ENCODE assay signal across 25 cellular contexts in the genomic region with DNA sequence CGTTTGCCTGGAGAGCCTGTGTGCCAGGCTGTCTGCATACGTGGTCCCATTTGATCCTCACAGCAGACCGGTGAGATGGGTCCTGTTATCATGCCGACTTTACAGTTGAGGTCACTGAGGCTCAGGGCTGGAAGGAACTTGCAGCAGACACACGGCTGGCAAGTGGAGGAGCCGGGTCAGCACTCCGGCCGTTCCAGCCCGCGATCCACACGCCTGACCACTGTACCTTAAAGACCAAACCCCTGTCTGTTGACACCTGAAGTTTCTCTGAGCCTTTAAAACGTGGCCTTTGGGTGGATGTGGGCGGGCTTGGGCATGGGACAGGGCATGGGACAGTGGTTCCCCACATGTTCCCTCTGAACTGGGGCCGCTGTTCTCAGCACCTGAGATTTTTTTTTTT.
"Had no signal": no experiment of that assay in that cellular context is flagged by ENCODE, and none has a peak within 500 bp of the region (broad histone marks: within the 10 kb centered on the region; RNA-seq: fewer than 3 reads in every experiment).

No MANE protein-coding gene starts in this region.

- H3K27ac ChIP-seq: heart right ventricle, hepatocyte, left ventricle myocardium inferior, neural progenitor cell, ovary, stomach, testis, thyroid gland, transverse colon, upper lobe of left lung had no signal

- H3K79me2 ChIP-seq: hepatocyte had no signal

- H3K4me3 ChIP-seq: heart right ventricle, hepatocyte, left ventricle myocardium inferior, lung, neural progenitor cell, ovary, skin epidermis, stomach, testis, thyroid gland, transverse colon, upper lobe of left lung had no signal

- H3K27me3 ChIP-seq: heart right ventricle, hepatocyte, neural progenitor cell, ovary, stomach, testis, thyroid gland, transverse colon, upper lobe of left lung had no signal

- H3K9me3 ChIP-seq: heart right ventricle, left ventricle myocardium inferior, ovary, stomach, testis, thyroid gland, transverse colon, upper lobe of left lung had no signal

- ATAC-seq: heart right ventricle; natural killer cell; right cardiac atrium; sciatic nerve; stimulated activated naive B cell treated with anti-CD40 and anti-IgM and Interleukin-4, amounts not matched to agents 10 μg/mL and 1 μg/mL and 100 μg/mL, for 72 hours; stimulated activated naive CD8-positive, alpha-beta T cell treated with anti-CD3 and anti-CD28 coated beads, Interleukin-15, Interleukin-2, amounts not matched to agents 100 U/mL and 50 U/mL, for 24 hours had no signal

- H3K4me2 ChIP-seq: hepatocyte, neural progenitor cell had no signal

- H3K4me1 ChIP-seq: left ventricle myocardium inferior, transverse colon had no signal

- H2AFZ ChIP-seq: hepatocyte, neural progenitor cell had no signal

- DNase-seq: heart right ventricle; islet precursor cell; left ventricle myocardium inferior; naive B cell; natural killer cell; nephron progenitor cell; ovary; retina; right cardiac atrium; stimulated activated CD4-positive, alpha-beta T cell treated with anti-CD3 and anti-CD28 coated beads, Interleukin-12 subunit alpha, Interleukin-12 subunit beta, amount 100 ng/mL, for 4 hours; stimulated activated CD4-positive, alpha-beta T cell treated with anti-CD3 and anti-CD28 coated beads, Interleukin-15, amount 100 ng/mL, for 24 hours; stimulated activated CD4-positive, alpha-beta T cell treated with anti-CD3 and anti-CD28 coated beads, Interleukin-2, amount 100 ng/mL, for 24 hours; stimulated activated CD4-positive, alpha-beta T cell treated with anti-CD3 and anti-CD28 coated beads, Interleukin-4, amount 100 ng/mL, for 1 hour; stimulated activated naive B cell treated with anti-CD40 and anti-IgM and Interleukin-4, amounts not matched to agents 10 μg/mL and 1 μg/mL and 100 μg/mL, for 72 hours; stimulated activated naive CD8-positive, alpha-beta T cell treated with anti-CD3 and anti-CD28 coated beads, Interleukin-15, Interleukin-2, amounts not matched to agents 100 U/mL and 50 U/mL, for 24 hours; stomach; testis; thyroid gland; transverse colon had no signal

- H3K36me3 ChIP-seq: heart right ventricle, left ventricle myocardium inferior, neural progenitor cell, ovary, stomach, thyroid gland, transverse colon, upper lobe of left lung had no signal

- H3K9ac ChIP-seq: neural progenitor cell had no signal
